Comparison of ENCODE assay signal across 11 cellular contexts in the genomic region with DNA sequence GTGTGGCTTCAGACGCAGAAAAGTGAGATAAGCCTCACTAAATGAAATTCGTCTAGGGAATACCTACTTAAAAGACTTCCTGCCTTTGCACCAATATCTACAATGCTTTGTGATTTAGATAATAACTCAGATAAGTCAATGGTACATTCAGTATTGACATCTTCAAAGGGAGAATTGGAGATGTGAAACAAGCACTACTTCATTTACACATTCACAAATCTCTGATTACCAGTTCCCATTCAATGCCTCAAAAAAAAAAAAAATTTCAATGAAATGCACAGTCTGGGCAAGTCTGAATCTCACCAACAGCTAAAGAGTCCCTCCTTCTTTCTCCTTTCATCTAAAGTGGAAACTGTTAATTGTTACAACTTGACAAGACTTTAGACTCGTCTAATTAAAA. TPM values are rescaled to one million over a fixed set of nuclear protein-coding genes. Genes with fewer than 3 reads are reported as not detected.
DNase-seq lines count a peak whose midpoint lies in the region; ATAC-seq and TF ChIP-seq lines count a peak whose summit lies in the region.
"Had no signal": no experiment of that assay in that cellular context is flagged by ENCODE, and none has a peak within 500 bp of the region (broad histone marks: within the 10 kb centered on the region; RNA-seq: fewer than 3 reads in every experiment).

No MANE protein-coding gene starts in this region.

- H3K36me3 Mint-ChIP-seq in CD4-positive, CD25-positive, alpha-beta regulatory T cell = peaks cover 29% of the 10 kb centered on the region

- H3K9me3 Mint-ChIP-seq in CD4-positive, CD25-positive, alpha-beta regulatory T cell = no peaks in the 10 kb centered on the region

- H3K36me3 ChIP-seq in CD4-positive, CD25-positive, alpha-beta regulatory T cell (ENCODE audit: control insufficient read depth, insufficient read depth, low read length) = peaks cover 19% of the 10 kb centered on the region
- H3K36me3 ChIP-seq in colonic mucosa (no peaks in the 10 kb centered on the region), neuron (ENCODE audit: insufficient read depth, low read length) (peaks cover 32% of the 10 kb centered on the region), ascending aorta (no peaks in the 10 kb centered on the region)

- peak overlapping the region; percentile 92 for H3K27ac ChIP-seq in CD4-positive, CD25-positive, alpha-beta regulatory T cell (ENCODE audit: insufficient read depth, low read length, poor library complexity, severe bottlenecking)
- H3K27ac ChIP-seq in colonic mucosa (peak overlapping the region; percentile 98), ascending aorta (peak overlapping the region in 1 of 2 donors; percentile 99)

- H2AFZ ChIP-seq in neuron (ENCODE audit: low read depth, low read length) = no peak overlapping the region

- no peaks in the 10 kb centered on the region for H3K27me3 ChIP-seq in CD4-positive, CD25-positive, alpha-beta regulatory T cell (ENCODE audit: control insufficient read depth, insufficient read depth, low read length)
- H3K27me3 ChIP-seq in colonic mucosa (no peaks in the 10 kb centered on the region), neuron (ENCODE audit: insufficient read depth, low read length) (no peaks in the 10 kb centered on the region), ascending aorta (no peaks in the 10 kb centered on the region)

- H3K9me3 ChIP-seq in CD4-positive, CD25-positive, alpha-beta regulatory T cell (ENCODE audit: control insufficient read depth in 2 of 2, low read length in 2 of 2) = no peaks in the 10 kb centered on the region
- no peaks in the 10 kb centered on the region for H3K9me3 ChIP-seq in colonic mucosa
- H3K9me3 ChIP-seq in neuron (ENCODE audit: low read length) = no peaks in the 10 kb centered on the region
- H3K9me3 ChIP-seq in ascending aorta = no peaks in the 10 kb centered on the region

- peak overlapping the region; percentile 94 to 96 (median 96) for H3K4me3 Mint-ChIP-seq in CD4-positive, CD25-positive, alpha-beta regulatory T cell

- peak overlapping the region; percentile 72 to 96 (median 96) for H3K27ac Mint-ChIP-seq in CD4-positive, CD25-positive, alpha-beta regulatory T cell

- DNase-seq in CD4-positive, CD25-positive, alpha-beta regulatory T cell = peak in 1 of 3 donors; percentile 16
- DNase-seq in LNCaP clone FGC (ENCODE audit: low read depth) (no peak), colonic mucosa (no peak), NCI-H1436 treated with DMSO at 0.1 percent for 48 hours (lab: John Stamatoyannopoulos, UW) (no peak), ascending aorta (ENCODE audit: low spot score in 2 of 2) (no peak), D341Med (ENCODE audit: low spot score) (no peak)
- DNase-seq in stimulated activated CD4-positive, alpha-beta T cell treated with anti-CD3 and anti-CD28 coated beads, Interleukin-4, amount 100 ng/mL, for 24 hours = no peak
- DNase-seq: caudate nucleus; stimulated activated CD4-positive, alpha-beta T cell treated with anti-CD3 and anti-CD28 coated beads, Interleukin-4, amount 100 ng/mL, for 4 hours had no signal

- peaks cover 57% of the 10 kb centered on the region for H3K4me1 ChIP-seq in CD4-positive, CD25-positive, alpha-beta regulatory T cell (ENCODE audit: control insufficient read depth, insufficient read depth, low read length, poor library complexity, severe bottlenecking)
- H3K4me1 ChIP-seq in colonic mucosa (no peaks in the 10 kb centered on the region), neuron (ENCODE audit: insufficient read depth, low read length) (peaks cover 23% of the 10 kb centered on the region), ascending aorta (peaks cover 9 to 39% of the 10 kb centered on the region in 2 donors)

- intact Hi-C loops in colonic mucosa (cut with DNase I) (no loop called here), ascending aorta (cut with DNase I) (loop anchor here (2.0 kb wide), 1 partner anchor 45 kb away; a partner anchor contains a TSS)

- no peak for ATAC-seq in CD4-positive, CD25-positive, alpha-beta regulatory T cell (ENCODE audit: low read depth in 2 of 2)
- ATAC-seq: left lobe of liver had no signal

- H3K27me3 Mint-ChIP-seq in CD4-positive, CD25-positive, alpha-beta regulatory T cell = no peaks in the 10 kb centered on the region

- peaks cover 26 to 61% (median 51%) of the 10 kb centered on the region in 4 donors for H3K4me1 Mint-ChIP-seq in CD4-positive, CD25-positive, alpha-beta regulatory T cell

- H3K4me3 ChIP-seq in CD4-positive, CD25-positive, alpha-beta regulatory T cell (ENCODE audit: low read depth, low read length) = peak overlapping the region; percentile 93
- H3K4me3 ChIP-seq in LNCaP clone FGC (ENCODE audit: low read depth, low read length) (peak overlapping the region; percentile 85), colonic mucosa (no peak overlapping the region), neuron (ENCODE audit: low read length) (peak overlapping the region; percentile 88), ascending aorta (peak overlapping the region in 1 of 2 donors; percentile 99)

- no peak overlapping the region for H3K9ac ChIP-seq in colonic mucosa (ENCODE audit: low read depth in 2 of 2, low read length in 2 of 2)

- TF ChIP-seq CTCF in LNCaP clone FGC (IDR thresholded peaks at IDR 0.05; ENCODE audit: control insufficient read depth, extremely low read depth, insufficient read depth) (no peak), colonic mucosa (IDR thresholded peaks at IDR 0.05) (no peak), ascending aorta (IDR thresholded peaks at IDR 0.05) (no peak)

RNA-seq across cellular contexts. Expression of a gene that starts 3.7 kb away (rescaled TPM):
- 200 TPM for total RNA-seq in CD4-positive, CD25-positive, alpha-beta regulatory T cell
- polyA plus RNA-seq in CD4-positive, CD25-positive, alpha-beta regulatory T cell = 1 to 10 TPM; 5.4 to 8.4 (median 5.8) TPM
- 10 to 100 TPM; 37.7 to 42.2 TPM for total RNA-seq in colonic mucosa
- 35.0 TPM for total RNA-seq in ascending aorta

RNA-seq across cellular contexts. Expression of a gene that starts 44.8 kb away (rescaled TPM):
- 21.1 TPM for total RNA-seq in CD4-positive, CD25-positive, alpha-beta regulatory T cell
- 10 to 100 TPM; 15.0 to 21.1 (median 17.7) TPM for polyA plus RNA-seq in CD4-positive, CD25-positive, alpha-beta regulatory T cell
- total RNA-seq in colonic mucosa (10 to 100 TPM in 1 of 2 donors, 1 to 10 TPM in 1; 8.7 to 22.8 TPM), ascending aorta (16.5 TPM)

RNA-seq across cellular contexts. Expression of a gene that starts 50.1 kb away (rescaled TPM):
- 167 TPM for total RNA-seq in CD4-positive, CD25-positive, alpha-beta regulatory T cell
- polyA plus RNA-seq in CD4-positive, CD25-positive, alpha-beta regulatory T cell = 100 to 1,000 TPM; 268 to 345 (median 303) TPM
- total RNA-seq in colonic mucosa = 100 to 1,000 TPM in 1 of 2 donors, 10 to 100 TPM in 1; 92.1 to 125 TPM
- 72.4 TPM for total RNA-seq in ascending aorta

RNA-seq across cellular contexts. Expression of a gene that starts 58.2 kb away (rescaled TPM):
- 0.76 TPM for total RNA-seq in CD4-positive, CD25-positive, alpha-beta regulatory T cell
- 1 to 10 TPM in 1 of 4 donors, under 1 TPM in 1, not detected in 2; 0.57 to 1.2 TPM for polyA plus RNA-seq in CD4-positive, CD25-positive, alpha-beta regulatory T cell
- total RNA-seq in colonic mucosa (under 1 TPM in 1 of 2 donors, not detected in 1; 0.37 TPM), ascending aorta (not detected)
- total RNA-seq: left lobe of liver had no signal
